Comparison of ENCODE assay signal across 16 cellular contexts in genomic region chr12:112331891-112332290, GRCh38.
"Had no signal": no experiment of that assay in that cellular context is flagged by ENCODE, and none has a peak within 500 bp of the region (broad histone marks: within the 10 kb centered on the region; RNA-seq: fewer than 3 reads in every experiment).

No MANE protein-coding gene starts in this region.

- DNase-seq: activated CD4-positive, alpha-beta T cell treated with anti-CD3 and anti-CD28 coated beads for 36 hours; activated CD8-positive, alpha-beta memory T cell treated with anti-CD3 and anti-CD28 coated beads, Interleukin-2, amount 50 U/mL, for 4 hours; activated CD8-positive, alpha-beta T cell treated with anti-CD3 and anti-CD28 coated beads for 36 hours; activated gamma-delta T cell treated with Interleukin-2 at 50 U/mL for 16 hours; activated naive CD8-positive, alpha-beta T cell treated with anti-CD3 and anti-CD28 coated beads for 36 hours; activated T-cell treated with anti-CD3 and anti-CD28 coated beads, Interleukin-2, amount 50 U/mL, for 72 hours; esophagus squamous epithelium; foreskin fibroblast; mesenchymal stem cell; spleen; stimulated activated CD4-positive, alpha-beta T cell treated with anti-CD3 and anti-CD28 coated beads, Interleukin-1b, Interleukin-23, amount 100 ng/mL, for 48 hours had no signal

- H3K36me3 ChIP-seq: breast epithelium, esophagus squamous epithelium, spleen, tibial nerve had no signal

- ATAC-seq: activated CD4-positive, alpha-beta T cell treated with anti-CD3 and anti-CD28 coated beads for 36 hours; activated CD8-positive, alpha-beta T cell treated with anti-CD3 and anti-CD28 coated beads for 36 hours; activated T-cell treated with anti-CD3 and anti-CD28 coated beads, Interleukin-2, amount 50 U/mL, for 72 hours; left lobe of liver; sciatic nerve; stimulated activated memory B cell treated with anti-CD40 and anti-IgM and Interleukin-4, amounts not matched to agents 10 μg/mL and 1 μg/mL and 100 μg/mL, for 72 hours had no signal

- H3K27ac ChIP-seq: breast epithelium, esophagus squamous epithelium, spleen, tibial nerve had no signal

- H3K9me3 ChIP-seq: breast epithelium, esophagus squamous epithelium, spleen, tibial nerve had no signal

- H3K4me3 ChIP-seq: breast epithelium, esophagus squamous epithelium, spleen, tibial nerve had no signal

- H3K27me3 ChIP-seq: breast epithelium, esophagus squamous epithelium, spleen, tibial nerve had no signal
